13 cellular contexts compared by ENCODE assay signal in genomic region chr18:48859311-48860275, GRCh38.
DNase-seq lines count a peak whose midpoint lies in the region; ATAC-seq and TF ChIP-seq lines count a peak whose summit lies in the region.
"Had no signal": no experiment of that assay in that cellular context is flagged by ENCODE, and none has a peak within 500 bp of the region (broad histone marks: within the 10 kb centered on the region; RNA-seq: fewer than 3 reads in every experiment).

No MANE protein-coding gene starts in this region.

- DNase-seq in NCI-H1417 (lab: John Stamatoyannopoulos, UW), result peak in 2 of 3 experiments; percentile 51 to 55
- DNase-seq in NCI-H1417 treated with DMSO at 0.1 percent for 48 hours (lab: John Stamatoyannopoulos, UW), result no peak
- DNase-seq in chondrocyte (ENCODE audit: low spot score), result peak; percentile 92
- peak; percentile 96 for DNase-seq in left kidney (ENCODE audit: low read depth, low spot score)
- DNase-seq in HPDE6-E6E7 (ENCODE audit: extremely low spot score), result no peak
- DNase-seq: 8988T; right lobe of liver; stimulated activated CD8-positive, alpha-beta memory T cell treated with anti-CD3 and anti-CD28 coated beads, Interleukin-4, amount 100 ng/mL, for 48 hours had no signal

- H3K27ac ChIP-seq in subcutaneous abdominal adipose tissue (ENCODE audit: low read depth, low read length), result peak overlapping the region; percentile 92
- H3K27ac ChIP-seq: KMS-11, right lobe of liver had no signal

- H3K9me3 ChIP-seq in subcutaneous abdominal adipose tissue (ENCODE audit: control insufficient read depth in 5 of 5, low read length in 5 of 5), result no peaks in the 10 kb centered on the region
- H3K9me3 ChIP-seq: right lobe of liver had no signal

- no peak overlapping the region for H3K9ac ChIP-seq in subcutaneous abdominal adipose tissue (ENCODE audit: low read length in 5 of 5)
- H3K9ac ChIP-seq: KMS-11 had no signal

- peaks cover 2 to 61% (median 37%) of the 10 kb centered on the region in 5 donors for H3K4me1 ChIP-seq in subcutaneous abdominal adipose tissue (ENCODE audit: control insufficient read depth in 5 of 5, insufficient read depth in 5 of 5, low read length in 5 of 5)
- H3K4me1 ChIP-seq: breast epithelium, right lobe of liver had no signal

- H3K36me3 ChIP-seq in subcutaneous abdominal adipose tissue (ENCODE audit: control insufficient read depth in 5 of 5, insufficient read depth in 5 of 5, low read length in 5 of 5), result peaks cover 0 to 44% (median 21%) of the 10 kb centered on the region in 5 donors
- H3K36me3 ChIP-seq: breast epithelium had no signal

- H3K36me3 Mint-ChIP-seq in chondrocyte (ENCODE audit: low read depth), result peaks cover 30% of the 10 kb centered on the region

- no peaks in the 10 kb centered on the region for H3K27me3 ChIP-seq in subcutaneous abdominal adipose tissue (ENCODE audit: control insufficient read depth in 5 of 5, insufficient read depth in 4 of 5, low read length in 5 of 5)
- H3K27me3 ChIP-seq: breast epithelium, right lobe of liver had no signal

- TF ChIP-seq CTCF in chondrocyte (IDR thresholded peaks at IDR 0.05), result peak; percentile 32

- peak overlapping the region; percentile 22 for H3K4me3 Mint-ChIP-seq in chondrocyte (ENCODE audit: unreplicated experiment)

- H3K27ac Mint-ChIP-seq in chondrocyte (ENCODE audit: unreplicated experiment), result peak overlapping the region; percentile 96

- no peaks in the 10 kb centered on the region for H3K27me3 Mint-ChIP-seq in chondrocyte (ENCODE audit: low read depth)

- ATAC-seq in HG03135 (IDR thresholded peaks at IDR 0.05; ENCODE audit: unreplicated experiment), result no peak
- no peak for ATAC-seq in GM18511 (IDR thresholded peaks at IDR 0.05; ENCODE audit: unreplicated experiment)

- no peak overlapping the region for H3K4me3 ChIP-seq in subcutaneous abdominal adipose tissue (ENCODE audit: low read depth in 1 of 5, low read length in 5 of 5)
- H3K4me3 ChIP-seq: right lobe of liver had no signal

- H3K9me3 Mint-ChIP-seq in chondrocyte (ENCODE audit: low read depth), result no peaks in the 10 kb centered on the region

- H3K4me1 Mint-ChIP-seq in chondrocyte (ENCODE audit: low read depth), result peaks cover 82% of the 10 kb centered on the region

Comparison
In these comparisons a context has a peak if more than half of its experiments do, and no peak if none do; other contexts are left out.
1. DNase-seq: peak in NCI-H1417 (2 of 3), chondrocyte (single experiment) and left kidney (single experiment); none in NCI-H1417 treated with DMSO at 0.1 percent for 48 hours (single experiment) and HPDE6-E6E7 (single experiment).